In the genomic region with DNA sequence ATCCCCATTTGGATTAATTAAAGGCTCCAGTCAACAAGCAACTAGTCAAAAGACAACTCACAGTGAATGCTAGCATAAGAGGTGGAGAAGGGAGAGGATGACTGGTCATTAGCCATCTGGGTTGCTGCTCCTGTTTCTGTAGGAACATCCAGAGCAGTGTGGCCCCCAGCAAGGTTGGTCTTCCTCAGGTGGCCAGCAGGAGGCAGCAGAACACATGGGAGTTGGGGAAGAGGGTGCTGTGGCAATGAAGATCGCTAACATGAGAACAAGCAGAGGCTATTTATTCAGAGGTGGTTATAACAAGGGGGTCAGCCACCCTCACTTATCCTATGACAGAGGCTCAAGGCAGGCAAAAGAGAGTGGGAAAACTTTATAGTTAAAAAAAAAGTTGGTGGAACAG, we compare ENCODE assay signal across 9 cellular contexts. TPM values are rescaled to one million over a fixed set of nuclear protein-coding genes. Genes with fewer than 3 reads are reported as not detected.
DNase-seq lines count a peak whose midpoint lies in the region; ATAC-seq and TF ChIP-seq lines count a peak whose summit lies in the region.
"Had no signal": no experiment of that assay in that cellular context is flagged by ENCODE, and none has a peak within 500 bp of the region (broad histone marks: within the 10 kb centered on the region; RNA-seq: fewer than 3 reads in every experiment).

No MANE protein-coding gene starts in this region.

- no peak for TF ChIP-seq EP300 in tibial nerve (IDR thresholded peaks at IDR 0.05)

- H3K4me3 ChIP-seq in epithelial cell of esophagus (ENCODE audit: low read length) (no peak overlapping the region), tibial nerve (no peak overlapping the region), MG63 (no peak overlapping the region)

- H3K4me1 Mint-ChIP-seq in CD4-positive, alpha-beta T cell (ENCODE audit: low read depth) = no peaks in the 10 kb centered on the region
- H3K4me1 Mint-ChIP-seq in T-helper 2 cell treated with Interferon-gamma antibody and Interleukin-4, amounts not matched to agents 5 μg/mL and 100 μg/mL, for 36 hours (ENCODE audit: low read depth) = no peaks in the 10 kb centered on the region
- H3K4me1 Mint-ChIP-seq: naive B cell had no signal

- intact Hi-C loops in CD4-positive, alpha-beta T cell (cut with DNase I, micrococcal nuclease) = loop anchor here in 1 of 2 experiments (10.0 kb wide), 1 partner anchor 179 kb away; no protein-coding TSS in a partner anchor

- WGBS in tibial nerve, 2 donors = 15 to 20% methylated on average over 1 of the region's 1 CpG

- H3K27ac ChIP-seq in CD4-positive, alpha-beta T cell (ENCODE audit: low read depth, low read length) = no peak overlapping the region
- no peak overlapping the region for H3K27ac ChIP-seq in tibial nerve

- H3K36me3 ChIP-seq in tibial nerve = no peaks in the 10 kb centered on the region
- no peaks in the 10 kb centered on the region for H3K36me3 ChIP-seq in MG63

- no peaks in the 10 kb centered on the region for H3K27me3 ChIP-seq in CD4-positive, alpha-beta T cell (ENCODE audit: control insufficient read depth, insufficient read depth, low read length)
- H3K27me3 ChIP-seq in tibial nerve = no peaks in the 10 kb centered on the region
- H3K27me3 ChIP-seq in MG63 = no peaks in the 10 kb centered on the region

- peak in 6 of 10 experiments; percentile 1 to 44 (median 14) for DNase-seq in CD4-positive, alpha-beta T cell
- peak; percentile 55 for DNase-seq in GM19240 (ENCODE audit: insufficient read length, low spot score)
- DNase-seq in T-helper 2 cell treated with Interferon-gamma antibody and Interleukin-4, amounts not matched to agents 5 μg/mL and 100 μg/mL, for 36 hours (ENCODE audit: low spot score) = peak; percentile 39
- peak; percentile 74 for DNase-seq in epithelial cell of esophagus (ENCODE audit: low read depth)
- peak; percentile 34 for DNase-seq in stimulated activated CD4-positive, alpha-beta T cell treated with anti-CD3 and anti-CD28 coated beads, Interleukin-4, amount 100 ng/mL, for 1 hour
- DNase-seq in tibial nerve (ENCODE audit: low spot score in 2 of 2) = no peak
- no peak for DNase-seq in MG63
- DNase-seq: naive B cell had no signal

- H3K4me3 Mint-ChIP-seq in CD4-positive, alpha-beta T cell = no peak overlapping the region
- H3K4me3 Mint-ChIP-seq in T-helper 2 cell treated with Interferon-gamma antibody and Interleukin-4, amounts not matched to agents 5 μg/mL and 100 μg/mL, for 36 hours = no peak overlapping the region
- H3K4me3 Mint-ChIP-seq: naive B cell had no signal

- H3K27ac Mint-ChIP-seq in CD4-positive, alpha-beta T cell = no peak overlapping the region
- H3K27ac Mint-ChIP-seq in T-helper 2 cell treated with Interferon-gamma antibody and Interleukin-4, amounts not matched to agents 5 μg/mL and 100 μg/mL, for 36 hours = no peak overlapping the region

- ATAC-seq in CD4-positive, alpha-beta T cell (ENCODE audit: poor library complexity) = no peak
- peak; percentile 94 for ATAC-seq in HG03354 (IDR thresholded peaks at IDR 0.05; ENCODE audit: poor library complexity, severe bottlenecking, unreplicated experiment)

- peaks cover under 1% of the 10 kb centered on the region for H3K27me3 Mint-ChIP-seq in CD4-positive, alpha-beta T cell
- peaks cover 4% of the 10 kb centered on the region for H3K27me3 Mint-ChIP-seq in T-helper 2 cell treated with Interferon-gamma antibody and Interleukin-4, amounts not matched to agents 5 μg/mL and 100 μg/mL, for 36 hours (ENCODE audit: low read depth)

- H3K9me3 ChIP-seq in CD4-positive, alpha-beta T cell (ENCODE audit: control insufficient read depth, low read length) = no peaks in the 10 kb centered on the region
- H3K9me3 ChIP-seq in tibial nerve (peaks cover 0 to 15% (median under 1%) of the 10 kb centered on the region in 4 donors), MG63 (no peaks in the 10 kb centered on the region)

- peaks cover 0 to 25% (median 3%) of the 10 kb centered on the region in 4 donors for H3K4me1 ChIP-seq in tibial nerve

- POLR2A ChIA-PET in CD4-positive, alpha-beta T cell (lab: Charles Lee) = no interaction called here

- CTCF ChIA-PET in CD4-positive, alpha-beta T cell (lab: Charles Lee) = no interaction called here

- TF ChIP-seq POLR2A in tibial nerve (IDR thresholded peaks at IDR 0.05) = no peak

- H3K36me3 Mint-ChIP-seq in CD4-positive, alpha-beta T cell (ENCODE audit: low read depth) = no peaks in the 10 kb centered on the region
- no peaks in the 10 kb centered on the region for H3K36me3 Mint-ChIP-seq in T-helper 2 cell treated with Interferon-gamma antibody and Interleukin-4, amounts not matched to agents 5 μg/mL and 100 μg/mL, for 36 hours (ENCODE audit: low read depth)
- H3K36me3 Mint-ChIP-seq: naive B cell had no signal

- H3K9me3 Mint-ChIP-seq in CD4-positive, alpha-beta T cell = peaks cover 5% of the 10 kb centered on the region
- H3K9me3 Mint-ChIP-seq in T-helper 2 cell treated with Interferon-gamma antibody and Interleukin-4, amounts not matched to agents 5 μg/mL and 100 μg/mL, for 36 hours = no peaks in the 10 kb centered on the region

- TF ChIP-seq CTCF in CD4-positive, alpha-beta T cell (IDR thresholded peaks at IDR 0.05) = peak; percentile 20
- TF ChIP-seq CTCF in epithelial cell of esophagus (IDR thresholded peaks at IDR 0.05; ENCODE audit: insufficient read depth, low read depth, low read length, missing control alignments) (peak; percentile 56), tibial nerve (IDR thresholded peaks at IDR 0.05) (peak in 1 of 5 experiments; percentile 6)

RNA-seq across cellular contexts. Expression of a gene that starts 21.3 kb away (rescaled TPM):
- total RNA-seq in CD4-positive, alpha-beta T cell = not detected
- total RNA-seq in tibial nerve = under 1 TPM in 1 of 4 donors, not detected in 3; 0.59 TPM
- not detected in 2 replicates for total RNA-seq in MG63 (2014; rRNA removed; shearing (Covaris generic); ENCODE audit: low replicate concordance)

Comparison
In these comparisons a context has a peak if more than half of its experiments do, and no peak if none do; other contexts are left out.
1. DNase-seq: peak in CD4-positive, alpha-beta T cell (6 of 10), GM19240 (single experiment), T-helper 2 cell treated with Interferon-gamma antibody and Interleukin-4, amounts not matched to agents 5 μg/mL and 100 μg/mL, for 36 hours (single experiment), epithelial cell of esophagus (single experiment) and stimulated activated CD4-positive, alpha-beta T cell treated with anti-CD3 and anti-CD28 coated beads, Interleukin-4, amount 100 ng/mL, for 1 hour (single experiment); none in tibial nerve (0 of 2) and MG63 (single experiment).